Comparison of ENCODE assay signal across 10 cellular contexts in the genomic region with DNA sequence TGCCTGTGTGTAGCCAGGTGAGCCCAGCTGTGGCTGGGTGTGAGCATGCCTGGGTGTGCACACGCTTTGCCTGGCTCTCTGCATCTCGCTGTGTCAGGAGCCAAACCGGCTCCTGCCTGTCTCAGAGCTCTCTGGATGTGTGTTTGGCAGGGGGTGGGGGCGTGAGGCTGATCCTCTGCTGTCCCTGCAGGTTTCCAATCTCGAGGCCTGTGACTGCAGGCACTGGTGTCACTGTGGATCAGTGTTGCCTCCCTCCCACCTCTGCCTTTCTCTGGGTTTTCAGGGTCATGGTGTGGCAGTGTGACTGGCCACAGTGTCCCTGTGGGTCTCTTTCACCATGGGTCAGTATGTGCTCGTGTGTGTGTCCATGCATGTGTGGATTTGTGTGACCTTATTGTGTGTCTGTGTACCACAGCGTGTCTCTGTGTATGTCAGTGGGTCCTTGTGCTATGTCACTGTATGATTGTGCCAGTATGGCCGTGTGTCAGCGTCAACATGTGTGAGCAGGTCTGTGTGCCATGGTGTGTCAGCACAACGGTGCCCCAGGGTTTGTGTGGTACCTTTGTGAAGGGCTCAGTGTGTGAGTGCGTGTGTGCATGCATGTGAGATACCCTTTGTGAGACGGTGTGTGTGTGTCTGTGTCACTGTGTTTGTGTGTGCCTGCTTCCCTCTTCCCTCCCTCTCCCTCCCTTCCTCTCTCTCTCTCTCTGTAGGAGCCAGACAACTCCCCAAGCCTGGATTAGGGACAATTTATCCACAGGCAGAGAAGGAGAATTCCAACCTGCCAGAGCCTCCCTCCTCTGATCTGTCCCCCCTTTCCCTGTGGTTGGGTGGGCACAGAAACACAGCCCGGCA. TPM values are rescaled to one million over a fixed set of nuclear protein-coding genes. Genes with fewer than 3 reads are reported as not detected.
DNase-seq lines count a peak whose midpoint lies in the region; ATAC-seq, FAIRE-seq and TF ChIP-seq lines count a peak whose summit lies in the region.
"Had no signal": no experiment of that assay in that cellular context is flagged by ENCODE, and none has a peak within 500 bp of the region (broad histone marks: within the 10 kb centered on the region; RNA-seq: fewer than 3 reads in every experiment).

No MANE protein-coding gene starts in this region.

- DNase-seq in activated naive CD8-positive, alpha-beta T cell treated with anti-CD3 and anti-CD28 coated beads, Interleukin-2, amount 10 ng/mL, durations not matched to agents 7 days and 5 days, result no peak
- DNase-seq in activated naive CD8-positive, alpha-beta T cell treated with anti-CD3 and anti-CD28 coated beads for 36 hours, result no peak
- DNase-seq in type B pancreatic cell (ENCODE audit: extremely low spot score, unreplicated experiment) (no peak), SIG-M5 (lab: John Stamatoyannopoulos, UW) (no peak), RCC 7860 (ENCODE audit: low spot score) (no peak), T-helper 1 cell (no peak)
- DNase-seq: occipital lobe had no signal

- peak overlapping the region; percentile 8 for H3K9ac ChIP-seq in muscle layer of colon (ENCODE audit: low read length)

- FAIRE-seq in RCC 7860 (lab: Jason Lieb, UNC), result no peak

- peaks cover 91% of the 10 kb centered on the region for H3K4me1 ChIP-seq in muscle layer of colon (ENCODE audit: insufficient read depth, low read length)

- H3K27me3 ChIP-seq in muscle layer of colon (ENCODE audit: control insufficient read depth in 1 of 2, insufficient read depth in 2 of 2, low read length in 2 of 2), result no peaks in the 10 kb centered on the region

- peak overlapping the region; percentile 56 for H3K27ac ChIP-seq in muscle layer of colon (ENCODE audit: low read depth, low read length)

- H3K4me3 Mint-ChIP-seq in activated naive CD8-positive, alpha-beta T cell treated with anti-CD3 and anti-CD28 coated beads, Interleukin-2, amount 10 ng/mL, durations not matched to agents 7 days and 5 days, result no peak overlapping the region
- H3K4me3 Mint-ChIP-seq in activated naive CD8-positive, alpha-beta T cell treated with anti-CD3 and anti-CD28 coated beads for 36 hours, result no peak overlapping the region
- no peak overlapping the region for H3K4me3 Mint-ChIP-seq in dendritic cell treated with granulocyte-macrophage colony-stimulating factor and Interleukin-4, amounts not matched to agents 40 ng/mL and 50 ng/mL, for 4 days
- H3K4me3 Mint-ChIP-seq in type B pancreatic cell, result peak overlapping the region; percentile 81
- H3K4me3 Mint-ChIP-seq: activated naive CD4-positive, alpha-beta T cell treated with anti-CD3 and anti-CD28 coated beads, Interleukin-2, amount 50 U/mL, for 24 hours had no signal

- H3K4me3 ChIP-seq in muscle layer of colon (ENCODE audit: low read depth in 1 of 2, low read length in 2 of 2), result peak overlapping the region in 1 of 2 donors; percentile 20

- ATAC-seq in activated naive CD8-positive, alpha-beta T cell treated with anti-CD3 and anti-CD28 coated beads, Interleukin-2, amount 10 ng/mL, durations not matched to agents 7 days and 5 days (ENCODE audit: low read depth), result no peak

- no peaks in the 10 kb centered on the region for H3K27me3 Mint-ChIP-seq in activated naive CD8-positive, alpha-beta T cell treated with anti-CD3 and anti-CD28 coated beads, Interleukin-2, amount 10 ng/mL, durations not matched to agents 7 days and 5 days
- no peaks in the 10 kb centered on the region for H3K27me3 Mint-ChIP-seq in activated naive CD8-positive, alpha-beta T cell treated with anti-CD3 and anti-CD28 coated beads for 36 hours
- peaks cover 5% of the 10 kb centered on the region for H3K27me3 Mint-ChIP-seq in dendritic cell treated with granulocyte-macrophage colony-stimulating factor and Interleukin-4, amounts not matched to agents 40 ng/mL and 50 ng/mL, for 4 days
- H3K27me3 Mint-ChIP-seq in type B pancreatic cell, result no peaks in the 10 kb centered on the region
- H3K27me3 Mint-ChIP-seq: activated naive CD4-positive, alpha-beta T cell treated with anti-CD3 and anti-CD28 coated beads, Interleukin-2, amount 50 U/mL, for 24 hours had no signal

- peaks cover 1% of the 10 kb centered on the region for H3K36me3 Mint-ChIP-seq in activated naive CD8-positive, alpha-beta T cell treated with anti-CD3 and anti-CD28 coated beads, Interleukin-2, amount 10 ng/mL, durations not matched to agents 7 days and 5 days
- peaks cover 1% of the 10 kb centered on the region for H3K36me3 Mint-ChIP-seq in activated naive CD8-positive, alpha-beta T cell treated with anti-CD3 and anti-CD28 coated beads for 36 hours
- H3K36me3 Mint-ChIP-seq in dendritic cell treated with granulocyte-macrophage colony-stimulating factor and Interleukin-4, amounts not matched to agents 40 ng/mL and 50 ng/mL, for 4 days (ENCODE audit: low read depth), result peaks cover 1% of the 10 kb centered on the region
- H3K36me3 Mint-ChIP-seq in type B pancreatic cell, result peaks cover 10% of the 10 kb centered on the region
- H3K36me3 Mint-ChIP-seq: activated naive CD4-positive, alpha-beta T cell treated with anti-CD3 and anti-CD28 coated beads, Interleukin-2, amount 50 U/mL, for 24 hours had no signal

- intact Hi-C loops in dendritic cell treated with granulocyte-macrophage colony-stimulating factor and Interleukin-4, amounts not matched to agents 40 ng/mL and 50 ng/mL, for 4 days (cut with micrococcal nuclease), result no loop called here

- H3K9me3 ChIP-seq in muscle layer of colon (ENCODE audit: low read length), result no peaks in the 10 kb centered on the region

- H3K27ac Mint-ChIP-seq in activated naive CD8-positive, alpha-beta T cell treated with anti-CD3 and anti-CD28 coated beads, Interleukin-2, amount 10 ng/mL, durations not matched to agents 7 days and 5 days, result peak overlapping the region; percentile 6
- no peak overlapping the region for H3K27ac Mint-ChIP-seq in activated naive CD8-positive, alpha-beta T cell treated with anti-CD3 and anti-CD28 coated beads for 36 hours
- peak overlapping the region; percentile 38 for H3K27ac Mint-ChIP-seq in dendritic cell treated with granulocyte-macrophage colony-stimulating factor and Interleukin-4, amounts not matched to agents 40 ng/mL and 50 ng/mL, for 4 days
- peak overlapping the region; percentile 89 for H3K27ac Mint-ChIP-seq in type B pancreatic cell
- H3K27ac Mint-ChIP-seq: activated naive CD4-positive, alpha-beta T cell treated with anti-CD3 and anti-CD28 coated beads, Interleukin-2, amount 50 U/mL, for 24 hours had no signal

- no peaks in the 10 kb centered on the region for H3K9me3 Mint-ChIP-seq in activated naive CD8-positive, alpha-beta T cell treated with anti-CD3 and anti-CD28 coated beads, Interleukin-2, amount 10 ng/mL, durations not matched to agents 7 days and 5 days
- H3K9me3 Mint-ChIP-seq in activated naive CD8-positive, alpha-beta T cell treated with anti-CD3 and anti-CD28 coated beads for 36 hours, result no peaks in the 10 kb centered on the region
- no peaks in the 10 kb centered on the region for H3K9me3 Mint-ChIP-seq in dendritic cell treated with granulocyte-macrophage colony-stimulating factor and Interleukin-4, amounts not matched to agents 40 ng/mL and 50 ng/mL, for 4 days
- H3K9me3 Mint-ChIP-seq in type B pancreatic cell, result no peaks in the 10 kb centered on the region
- H3K9me3 Mint-ChIP-seq: activated naive CD4-positive, alpha-beta T cell treated with anti-CD3 and anti-CD28 coated beads, Interleukin-2, amount 50 U/mL, for 24 hours had no signal

- H3K36me3 ChIP-seq in muscle layer of colon (ENCODE audit: insufficient read depth, low read length), result peaks cover 11% of the 10 kb centered on the region

- peaks cover 32% of the 10 kb centered on the region for H3K4me1 Mint-ChIP-seq in activated naive CD8-positive, alpha-beta T cell treated with anti-CD3 and anti-CD28 coated beads, Interleukin-2, amount 10 ng/mL, durations not matched to agents 7 days and 5 days
- peaks cover 26% of the 10 kb centered on the region for H3K4me1 Mint-ChIP-seq in activated naive CD8-positive, alpha-beta T cell treated with anti-CD3 and anti-CD28 coated beads for 36 hours
- peaks cover 92% of the 10 kb centered on the region for H3K4me1 Mint-ChIP-seq in dendritic cell treated with granulocyte-macrophage colony-stimulating factor and Interleukin-4, amounts not matched to agents 40 ng/mL and 50 ng/mL, for 4 days (ENCODE audit: low read depth)
- H3K4me1 Mint-ChIP-seq in type B pancreatic cell (ENCODE audit: unreplicated experiment), result peaks cover 72% of the 10 kb centered on the region

- no peak for TF ChIP-seq CTCF in type B pancreatic cell (conservative IDR thresholded peaks at IDR 0.05)

- POLR2A ChIA-PET in activated naive CD8-positive, alpha-beta T cell treated with anti-CD3 and anti-CD28 coated beads, Interleukin-2, amount 10 ng/mL, durations not matched to agents 7 days and 5 days (lab: Charles Lee), result no interaction called here

RNA-seq across cellular contexts. Expression of gene AHDC1, which starts 43.4 kb away (rescaled TPM):
- 10 to 100 TPM; 21.6 to 22.2 TPM for total RNA-seq in activated naive CD8-positive, alpha-beta T cell treated with anti-CD3 and anti-CD28 coated beads, Interleukin-2, amount 10 ng/mL, durations not matched to agents 7 days and 5 days
- total RNA-seq in activated naive CD8-positive, alpha-beta T cell treated with anti-CD3 and anti-CD28 coated beads for 36 hours, result 10 to 100 TPM; 10.0 to 12.0 TPM
- total RNA-seq in type B pancreatic cell (ENCODE audit: low replicate concordance), result 49.3 and 61.0 TPM in 2 replicates
